30 cellular contexts compared by ENCODE assay signal in genomic region chr3:105532251-105532650, GRCh38.
"Had no signal": no experiment of that assay in that cellular context is flagged by ENCODE, and none has a peak within 500 bp of the region (broad histone marks: within the 10 kb centered on the region; RNA-seq: fewer than 3 reads in every experiment).

No MANE protein-coding gene starts in this region.

- H3K27me3 ChIP-seq: left lung, neural progenitor cell, neutrophil, right lobe of liver, stomach, testis, thyroid gland, transverse colon, upper lobe of left lung, vagina had no signal

- H3K4me3 ChIP-seq: left lung, lower lobe of right lung, neural progenitor cell, psoas muscle, right lobe of liver, skin epidermis, stomach, testis, thyroid gland, transverse colon, upper lobe of left lung, vagina had no signal

- H3K36me3 ChIP-seq: neural progenitor cell, thyroid gland, transverse colon, vagina had no signal

- FAIRE-seq: keratinocyte had no signal

- ATAC-seq: left colon; left lung; lower lobe of right lung; natural killer cell; psoas muscle; right lobe of liver; stimulated activated naive B cell treated with anti-CD40 and anti-IgM and Interleukin-4, amounts not matched to agents 10 μg/mL and 1 μg/mL and 100 μg/mL, for 72 hours; stimulated activated naive CD8-positive, alpha-beta T cell treated with anti-CD3 and anti-CD28 coated beads, Interleukin-15, Interleukin-2, amounts not matched to agents 100 U/mL and 50 U/mL, for 24 hours had no signal

- DNase-seq: head of caudate nucleus; hippocampal formation; left colon; left lung; lower lobe of right lung; mammary epithelial cell; mesenchymal stem cell; naive B cell; natural killer cell; nephron progenitor cell; occipital lobe; psoas muscle; right lobe of liver; stimulated activated CD4-positive, alpha-beta T cell treated with anti-CD3 and anti-CD28 coated beads, Interleukin-12 subunit alpha, Interleukin-12 subunit beta, amount 100 ng/mL, for 4 hours; stimulated activated CD4-positive, alpha-beta T cell treated with anti-CD3 and anti-CD28 coated beads, Interleukin-15, amount 100 ng/mL, for 24 hours; stimulated activated CD4-positive, alpha-beta T cell treated with anti-CD3 and anti-CD28 coated beads, Interleukin-2, amount 100 ng/mL, for 24 hours; stimulated activated CD4-positive, alpha-beta T cell treated with anti-CD3 and anti-CD28 coated beads, Interleukin-4, amount 100 ng/mL, for 24 hours; stimulated activated CD8-positive, alpha-beta memory T cell treated with anti-CD3 and anti-CD28 coated beads, Interleukin-4, amount 100 ng/mL, for 48 hours; stimulated activated naive B cell treated with anti-CD40 and anti-IgM and Interleukin-4, amounts not matched to agents 10 μg/mL and 1 μg/mL and 100 μg/mL, for 72 hours; stimulated activated naive CD8-positive, alpha-beta T cell treated with anti-CD3 and anti-CD28 coated beads, Interleukin-15, Interleukin-2, amounts not matched to agents 100 U/mL and 50 U/mL, for 24 hours; stomach; testis; thyroid gland; transverse colon; upper lobe of left lung had no signal
